In genomic region chr17:4554997-4555799, GRCh38 we compare ENCODE assay signal across 1 cellular context.
TF ChIP-seq lines count a peak whose summit lies in the region.

MYBBP1A (minus strand) TSS chr17:4555384; CDS start chr17:4555324, 60 bp downstream.

TF ChIP-seq in HEK293, 187 proteins besides CTCF, POLR2A, EP300 and RAD21 (continued from another document):
- peak; percentile 30; the same call in 1 of the 2 replicates for TF ChIP-seq KLF17 (tag by site-specific recombination; IDR thresholded peaks at IDR 0.05)
- TF ChIP-seq ZNF558 (tag by site-specific recombination; IDR thresholded peaks at IDR 0.05), result no peak
- peak; percentile 58; the same call in 1 of the 2 replicates for TF ChIP-seq SP3 (tag by site-specific recombination; IDR thresholded peaks at IDR 0.05)
- TF ChIP-seq SALL2 (tag by site-specific recombination; IDR thresholded peaks at IDR 0.05; ENCODE audit: borderline replicate concordance), result no peak
- no peak for TF ChIP-seq ZNF785 (tag by site-specific recombination; IDR thresholded peaks at IDR 0.05)
- TF ChIP-seq ZNF280C (tag by site-specific recombination; IDR thresholded peaks at IDR 0.05), result no peak
- peak; percentile 19; the same call in 1 of the 2 replicates for TF ChIP-seq ZNF596 (tag by site-specific recombination; IDR thresholded peaks at IDR 0.05)
- TF ChIP-seq ZNF138 (tag by site-specific recombination; IDR thresholded peaks at IDR 0.05; ENCODE audit: borderline replicate concordance), result no peak
- no peak for TF ChIP-seq REST (tag by site-specific recombination; IDR thresholded peaks at IDR 0.05)
- TF ChIP-seq ZNF48 (tag by site-specific recombination; IDR thresholded peaks at IDR 0.05), result no peak
- TF ChIP-seq ZNF175 (tag by site-specific recombination; IDR thresholded peaks at IDR 0.05), result no peak
- no peak for TF ChIP-seq ZNF404 (tag by site-specific recombination; IDR thresholded peaks at IDR 0.05)
- no peak for TF ChIP-seq ZNF354C (tag by site-specific recombination; IDR thresholded peaks at IDR 0.05; ENCODE audit: borderline replicate concordance, low read depth)
- TF ChIP-seq ZBTB49 (tag by site-specific recombination; IDR thresholded peaks at IDR 0.05; ENCODE audit: low read depth), result no peak
- no peak for TF ChIP-seq ZSCAN23 (tag by site-specific recombination; IDR thresholded peaks at IDR 0.05)
- TF ChIP-seq ZSCAN5A (tag by site-specific recombination; IDR thresholded peaks at IDR 0.05), result no peak
- TF ChIP-seq ZBTB26 (tag by site-specific recombination; optimal IDR thresholded peaks at IDR 0.05), result peak; percentile 40
- TF ChIP-seq ZNF677 (tag by site-specific recombination; IDR thresholded peaks at IDR 0.05), result no peak
- peak; percentile 87 for TF ChIP-seq ZNF600 (tag by site-specific recombination; IDR thresholded peaks at IDR 0.05)
- no peak for TF ChIP-seq ZNF324 (tag by site-specific recombination; IDR thresholded peaks at IDR 0.05)
- peak; percentile 51; the same call in 1 of the 2 replicates for TF ChIP-seq GLIS2 (tag by site-specific recombination; IDR thresholded peaks at IDR 0.05)
- TF ChIP-seq ZXDB (tag by site-specific recombination; IDR thresholded peaks at IDR 0.05), result no peak
- TF ChIP-seq ZNF26 (tag by site-specific recombination; IDR thresholded peaks at IDR 0.05), result no peak
- no peak for TF ChIP-seq ZNF658 (tag by site-specific recombination; IDR thresholded peaks at IDR 0.05)
- TF ChIP-seq ZNF398 (tag by site-specific recombination; IDR thresholded peaks at IDR 0.05), result no peak
- TF ChIP-seq ZNF621 (tag by site-specific recombination; IDR thresholded peaks at IDR 0.05), result no peak
- no peak for TF ChIP-seq ZBTB48 (tag by site-specific recombination; IDR thresholded peaks at IDR 0.05)
- TF ChIP-seq ZNF549 (tag by site-specific recombination; IDR thresholded peaks at IDR 0.05), result no peak
- TF ChIP-seq ZNF629 (tag by site-specific recombination; IDR thresholded peaks at IDR 0.05), result 0 out of 2 replicates have a peak, but pooled peaks have one; percentile 20
- TF ChIP-seq TSHZ1 (tag by site-specific recombination; IDR thresholded peaks at IDR 0.05; ENCODE audit: borderline replicate concordance), result no peak
- TF ChIP-seq ZNF701 (tag by site-specific recombination; IDR thresholded peaks at IDR 0.05), result no peak
- TF ChIP-seq YY1 (tag by site-specific recombination; IDR thresholded peaks at IDR 0.05), result no peak
- TF ChIP-seq ZBTB17 (tag by site-specific recombination; IDR thresholded peaks at IDR 0.05), result peak; percentile 75
- TF ChIP-seq KLF16 (tag by site-specific recombination; IDR thresholded peaks at IDR 0.05), result 0 out of 2 replicates have a peak, but pooled peaks have one; percentile 68
- no peak for TF ChIP-seq ZNF292 (tag by site-specific recombination; IDR thresholded peaks at IDR 0.05; ENCODE audit: borderline replicate concordance, low read depth)
- peak; percentile 68 for TF ChIP-seq GLIS1 (tag by site-specific recombination; IDR thresholded peaks at IDR 0.05)
- peak; percentile 95 for TF ChIP-seq ZNF341 (tag by site-specific recombination; IDR thresholded peaks at IDR 0.05; ENCODE audit: low read depth)
- no peak for TF ChIP-seq ZNF274 (IDR thresholded peaks at IDR 0.05; ENCODE audit: low read length)
- TF ChIP-seq ZNF274 (tag by site-specific recombination; IDR thresholded peaks at IDR 0.05; ENCODE audit: borderline replicate concordance), result no peak
TF ChIP-seq in HEK293: peak in this region for 36.
